20 cellular contexts compared by ENCODE assay signal in genomic region chr20:17631576-17632319, GRCh38. TPM values are rescaled to one million over a fixed set of nuclear protein-coding genes. Genes with fewer than 3 reads are reported as not detected.
DNase-seq lines count a peak whose midpoint lies in the region; ATAC-seq, FAIRE-seq and TF ChIP-seq lines count a peak whose summit lies in the region.
"Had no signal": no experiment of that assay in that cellular context is flagged by ENCODE, and none has a peak within 500 bp of the region (broad histone marks: within the 10 kb centered on the region; RNA-seq: fewer than 3 reads in every experiment).

No MANE protein-coding gene starts in this region.

- DNase-seq in AG04450 (ENCODE audit: low read depth, low spot score) (no peak), HepG2 (ENCODE audit: low spot score) (no peak), mesenteric fat pad (ENCODE audit: low spot score) (no peak), G401 (ENCODE audit: low spot score) (no peak)
- no peak for DNase-seq in CD4-positive, CD25-positive, alpha-beta regulatory T cell
- DNase-seq in activated T-helper 1 cell treated with anti-CD3 and anti-CD28 coated beads, Interleukin-12 subunit alpha, Interleukin-12 subunit beta, Interleukin-2, Interleukin-4 antibody, amounts not matched to agents 30 ng/mL and 10 ng/mL and 1 ng/mL, durations not matched to agents 14 hours and 24 hours and 36 hours (ENCODE audit: low spot score), result no peak
- DNase-seq in stimulated activated CD4-positive, alpha-beta T cell treated with anti-CD3 and anti-CD28 coated beads, Interleukin-4, amount 100 ng/mL, for 4 hours, result no peak
- DNase-seq: CD4-positive, alpha-beta T cell; MV-4-11; NCI-H1417; NCI-H187; NCI-H226; NCI-H524; NCI-H82; RPMI8226; SJCRH30 had no signal

- H3K9me3 Mint-ChIP-seq in CD4-positive, CD25-positive, alpha-beta regulatory T cell, result no peaks in the 10 kb centered on the region
- no peaks in the 10 kb centered on the region for H3K9me3 Mint-ChIP-seq in activated T-helper 1 cell treated with anti-CD3 and anti-CD28 coated beads, Interleukin-12 subunit alpha, Interleukin-12 subunit beta, Interleukin-2, Interleukin-4 antibody, amounts not matched to agents 30 ng/mL and 10 ng/mL and 1 ng/mL, durations not matched to agents 14 hours and 24 hours and 36 hours
- H3K9me3 Mint-ChIP-seq: CD4-positive, alpha-beta T cell had no signal

- BruUV-seq in HepG2 (replicated peaks; lab: Mats Ljungman, UMichigan), result no TSS peak

- H3K27me3 Mint-ChIP-seq in CD4-positive, CD25-positive, alpha-beta regulatory T cell, result no peaks in the 10 kb centered on the region
- H3K27me3 Mint-ChIP-seq in activated T-helper 1 cell treated with anti-CD3 and anti-CD28 coated beads, Interleukin-12 subunit alpha, Interleukin-12 subunit beta, Interleukin-2, Interleukin-4 antibody, amounts not matched to agents 30 ng/mL and 10 ng/mL and 1 ng/mL, durations not matched to agents 14 hours and 24 hours and 36 hours (ENCODE audit: insufficient read depth), result no peaks in the 10 kb centered on the region
- H3K27me3 Mint-ChIP-seq: CD4-positive, alpha-beta T cell had no signal

- WGBS in HepG2 (ENCODE audit: low lambda C conversion rate), result 91% methylated on average over 9 of the region's 9 CpGs

- in situ Hi-C loops in HepG2 (cut with HindIII; ENCODE audit: extremely low pct_ligation_motif_present, low pct_unique_long_range_greater_than_20kb) (no loop called here), G401 (cut with HindIII; ENCODE audit: low sequenced_read_pairs) (no loop called here)

- TF ChIP-seq CTCF in AG04450 (IDR thresholded peaks at IDR 0.05; ENCODE audit: low read depth, low read length) (no peak), HepG2 (CRISPR knock-in tag; IDR thresholded peaks at IDR 0.05) (no peak)

- no peak overlapping the region for H3K9ac ChIP-seq in HepG2 (ENCODE audit: insufficient read depth, low read depth, low read length)
- H3K9ac ChIP-seq: KMS-11 had no signal

- no peaks in the 10 kb centered on the region for H3K4me1 Mint-ChIP-seq in CD4-positive, CD25-positive, alpha-beta regulatory T cell
- H3K4me1 Mint-ChIP-seq in activated T-helper 1 cell treated with anti-CD3 and anti-CD28 coated beads, Interleukin-12 subunit alpha, Interleukin-12 subunit beta, Interleukin-2, Interleukin-4 antibody, amounts not matched to agents 30 ng/mL and 10 ng/mL and 1 ng/mL, durations not matched to agents 14 hours and 24 hours and 36 hours (ENCODE audit: low read depth), result no peaks in the 10 kb centered on the region

- POLR2A ChIA-PET in AG04450 (lab: Yijun Ruan, JAX), result interaction anchor here (1.0 kb wide), 1 partner anchor 307 kb away, joined by 3 read pairs; no protein-coding TSS in a partner anchor
- POLR2A ChIA-PET in HepG2 (lab: Yijun Ruan, JAX), result no interaction called here

- H3K4me2 ChIP-seq in HepG2 (ENCODE audit: low read depth, low read length), result no peak overlapping the region
- H3K4me2 ChIP-seq: KMS-11 had no signal

- TF ChIP-seq RAD21 in HepG2 (CRISPR knock-in tag; IDR thresholded peaks at IDR 0.05), result no peak

- peak overlapping the region in 2 of 3 donors; percentile 12 to 35 for H3K27ac Mint-ChIP-seq in CD4-positive, CD25-positive, alpha-beta regulatory T cell
- H3K27ac Mint-ChIP-seq in activated T-helper 1 cell treated with anti-CD3 and anti-CD28 coated beads, Interleukin-12 subunit alpha, Interleukin-12 subunit beta, Interleukin-2, Interleukin-4 antibody, amounts not matched to agents 30 ng/mL and 10 ng/mL and 1 ng/mL, durations not matched to agents 14 hours and 24 hours and 36 hours, result peak overlapping the region; percentile 1
- H3K27ac Mint-ChIP-seq: CD4-positive, alpha-beta T cell had no signal

- TF ChIP-seq EP300 in HepG2 (IDR thresholded peaks at IDR 0.05; ENCODE audit: low read depth in 2 of 2, low read length in 2 of 2) (no peak), HepG2 (CRISPR knock-in tag; IDR thresholded peaks at IDR 0.05; ENCODE audit: borderline replicate concordance) (no peak)

- no peak for TF ChIP-seq POLR2A in HepG2 (IDR thresholded peaks at IDR 0.05; ENCODE audit: insufficient read depth in 1 of 2, low read depth in 2 of 2, low read length in 2 of 2)

- intact Hi-C loops in activated T-helper 1 cell treated with anti-CD3 and anti-CD28 coated beads, Interleukin-12 subunit alpha, Interleukin-12 subunit beta, Interleukin-2, Interleukin-4 antibody, amounts not matched to agents 30 ng/mL and 10 ng/mL and 1 ng/mL, durations not matched to agents 14 hours and 24 hours and 36 hours (cut with micrococcal nuclease), result no loop called here
- intact Hi-C loops in HepG2 (cut with micrococcal nuclease; ENCODE audit: unreplicated experiment), result no loop called here

- H3K36me3 ChIP-seq in CD4-positive, CD25-positive, alpha-beta regulatory T cell (ENCODE audit: control insufficient read depth, insufficient read depth, low read length), result peaks cover 17% of the 10 kb centered on the region
- H3K36me3 ChIP-seq in HepG2 (replicated peaks in 1 of 2; ENCODE audit: control insufficient read depth in 1 of 2, insufficient read depth in 2 of 2, low read length in 2 of 2), result peaks cover 95 to 100% of the 10 kb centered on the region in 2 experiments
- H3K36me3 ChIP-seq: SJCRH30 had no signal

- H4K20me1 ChIP-seq in HepG2 (ENCODE audit: insufficient read depth, low read length), result peaks cover 18% of the 10 kb centered on the region; the same call in 1 of the 2 replicates

- H3K4me3 ChIP-seq in AG04450 (ENCODE audit: low read depth, low read length) (no peak overlapping the region), HepG2 (replicated peaks in 1 of 3; ENCODE audit: insufficient read depth in 1 of 3, low read depth in 2 of 3, low read length in 3 of 3) (no peak overlapping the region)
- H3K4me3 ChIP-seq in CD4-positive, CD25-positive, alpha-beta regulatory T cell (ENCODE audit: low read depth, low read length), result no peak overlapping the region
- H3K4me3 ChIP-seq: GM12878, SJCRH30 had no signal

- ATAC-seq in CD4-positive, CD25-positive, alpha-beta regulatory T cell (ENCODE audit: low read depth in 2 of 2), result no peak
- ATAC-seq in HepG2 (no peak), GM19351 (IDR thresholded peaks at IDR 0.05; ENCODE audit: unreplicated experiment) (no peak)
- ATAC-seq: GM12878 had no signal

- H2AFZ ChIP-seq in HepG2 (ENCODE audit: low read length), result no peak overlapping the region

- CTCF ChIA-PET in AG04450 (lab: Charles Lee) (interaction anchor here (1.0 to 1.7 kb wide), 3 partner anchors 10 to 307 kb away, joined by 3 to 6 read pairs (median 6); no protein-coding TSS in a partner anchor), HepG2 (lab: Yijun Ruan, JAX; ENCODE audit: low intra/inter-chr PET ratio, low total read pairs) (no interaction called here)

- H3K27ac ChIP-seq in AG04450 (ENCODE audit: low read depth, low read length) (peak overlapping the region; percentile 31), HepG2 (ENCODE audit: extremely low read length, insufficient read depth, low read length) (no peak overlapping the region)
- no peak overlapping the region for H3K27ac ChIP-seq in CD4-positive, CD25-positive, alpha-beta regulatory T cell (ENCODE audit: insufficient read depth, low read length, poor library complexity, severe bottlenecking)
- H3K27ac ChIP-seq: KMS-11, SJCRH30 had no signal

- H3K36me3 Mint-ChIP-seq in CD4-positive, CD25-positive, alpha-beta regulatory T cell, result peaks cover 26% of the 10 kb centered on the region
- H3K36me3 Mint-ChIP-seq in activated T-helper 1 cell treated with anti-CD3 and anti-CD28 coated beads, Interleukin-12 subunit alpha, Interleukin-12 subunit beta, Interleukin-2, Interleukin-4 antibody, amounts not matched to agents 30 ng/mL and 10 ng/mL and 1 ng/mL, durations not matched to agents 14 hours and 24 hours and 36 hours (ENCODE audit: low read depth), result peaks cover 20% of the 10 kb centered on the region

- H3K9me3 ChIP-seq in AG04450 (ENCODE audit: control insufficient read depth, insufficient read depth, low read length) (no peaks in the 10 kb centered on the region; the same call in 1 of the 2 replicates), HepG2 (ENCODE audit: low read length) (no peaks in the 10 kb centered on the region)
- H3K9me3 ChIP-seq in CD4-positive, CD25-positive, alpha-beta regulatory T cell (ENCODE audit: control insufficient read depth in 2 of 2, low read length in 2 of 2), result no peaks in the 10 kb centered on the region
- H3K9me3 ChIP-seq: SJCRH30 had no signal

- H3K27me3 ChIP-seq in AG04450 (ENCODE audit: control insufficient read depth, insufficient read depth, low read length), result no peaks in the 10 kb centered on the region
- no peaks in the 10 kb centered on the region for H3K27me3 ChIP-seq in CD4-positive, CD25-positive, alpha-beta regulatory T cell (ENCODE audit: control insufficient read depth, insufficient read depth, low read length)
- H3K27me3 ChIP-seq in HepG2 (ENCODE audit: control insufficient read depth in 1 of 2, insufficient read depth in 2 of 2, low read length in 2 of 2), result no peaks in the 10 kb centered on the region
- H3K27me3 ChIP-seq: SJCRH30 had no signal

- H3K4me1 ChIP-seq in CD4-positive, CD25-positive, alpha-beta regulatory T cell (ENCODE audit: control insufficient read depth, insufficient read depth, low read length, poor library complexity, severe bottlenecking), result no peaks in the 10 kb centered on the region
- H3K4me1 ChIP-seq in HepG2 (ENCODE audit: insufficient read depth, low read length), result peaks cover 11% of the 10 kb centered on the region
- H3K4me1 ChIP-seq: SJCRH30 had no signal

- FAIRE-seq in HepG2 (lab: Jason Lieb, UNC), result no peak
- FAIRE-seq: GM12878, H1 had no signal

- no peak overlapping the region for H3K4me3 Mint-ChIP-seq in CD4-positive, CD25-positive, alpha-beta regulatory T cell
- no peak overlapping the region for H3K4me3 Mint-ChIP-seq in activated T-helper 1 cell treated with anti-CD3 and anti-CD28 coated beads, Interleukin-12 subunit alpha, Interleukin-12 subunit beta, Interleukin-2, Interleukin-4 antibody, amounts not matched to agents 30 ng/mL and 10 ng/mL and 1 ng/mL, durations not matched to agents 14 hours and 24 hours and 36 hours
- H3K4me3 Mint-ChIP-seq: CD4-positive, alpha-beta T cell had no signal

- H3K79me2 ChIP-seq in HepG2 (ENCODE audit: insufficient read depth, low read length), result peaks cover 2% of the 10 kb centered on the region

RNA-seq across cellular contexts. Expression of gene RRBP1, which starts 50.3 kb away (rescaled TPM):
- polyA plus RNA-seq in AG04450 (2011; rRNA removed) (151 and 153 TPM in 2 replicates), HepG2 (2011; rRNA removed) (150 and 195 TPM in 2 replicates)
- 115 and 130 TPM in 2 replicates for polyA minus RNA-seq in AG04450 (2011; rRNA and poly(A)+ RNA removed)
- total RNA-seq in CD4-positive, CD25-positive, alpha-beta regulatory T cell, result 33.6 TPM
- polyA plus RNA-seq in CD4-positive, CD25-positive, alpha-beta regulatory T cell, result 1 to 10 TPM in 2 of 4 donors, under 1 TPM in 2; 0.60 to 2.1 (median 1.4) TPM
- 54.8 and 56.0 TPM in 2 replicates for total RNA-seq in activated T-helper 1 cell treated with anti-CD3 and anti-CD28 coated beads, Interleukin-12 subunit alpha, Interleukin-12 subunit beta, Interleukin-2, Interleukin-4 antibody, amounts not matched to agents 30 ng/mL and 10 ng/mL and 1 ng/mL, durations not matched to agents 14 hours and 24 hours and 36 hours
- total RNA-seq in HepG2 (2016; rRNA removed; fragmentation: Illumina TruSeq; extraction: Trizol) (97.1 and 222 TPM in 2 replicates), mesenteric fat pad (170 TPM)
- total RNA-seq in HepG2 (2016; cell fraction: cytosol; rRNA removed; fragmentation: Illumina TruSeq; extraction: Trizol; ENCODE audit: low read depth), result 35.1 and 38.1 TPM in 2 replicates
- total RNA-seq in HepG2 (2016; cell fraction: insoluble cytoplasmic fraction; rRNA removed; fragmentation: Illumina TruSeq; extraction: Trizol), result 75.4 and 223 TPM in 2 replicates
- 33.7 and 37.4 TPM in 2 replicates for total RNA-seq in HepG2 (2016; cell fraction: membrane; rRNA removed; fragmentation: Illumina TruSeq; extraction: Trizol)
- total RNA-seq in HepG2 (2016; cell fraction: nucleus; rRNA removed; fragmentation: Illumina TruSeq; extraction: Trizol), result 254 and 316 TPM in 2 replicates
- polyA plus RNA-seq in HepG2 (2011; cell fraction: cytosol; rRNA removed), result 97.1 and 99.8 TPM in 2 replicates
- 402 and 429 TPM in 2 replicates for polyA plus RNA-seq in HepG2 (2011; cell fraction: nucleus; rRNA removed)
- 190 and 218 TPM in 2 replicates for polyA plus RNA-seq in HepG2 (2012)
- polyA plus RNA-seq in HepG2 (2016; cell fraction: cytosol; fragmentation: Illumina TruSeq; extraction: Trizol; ENCODE audit: low read depth), result 14.1 and 14.3 TPM in 2 replicates
- 67.5 and 88.2 TPM in 2 replicates for polyA plus RNA-seq in HepG2 (2016; cell fraction: insoluble cytoplasmic fraction; fragmentation: Illumina TruSeq; extraction: Trizol; ENCODE audit: low read depth)
- 15.3 and 18.4 TPM in 2 replicates for polyA plus RNA-seq in HepG2 (2016; cell fraction: membrane; fragmentation: Illumina TruSeq; extraction: Trizol; ENCODE audit: low read depth)
- polyA plus RNA-seq in HepG2 (2016; cell fraction: nucleus; fragmentation: Illumina TruSeq; extraction: Trizol; ENCODE audit: insufficient read depth, low read depth), result 548 and 573 TPM in 2 replicates
- polyA minus RNA-seq in HepG2 (2011; rRNA and poly(A)+ RNA removed; ENCODE audit: low replicate concordance), result 18.3 and 157 TPM in 2 replicates
- polyA minus RNA-seq in HepG2 (2011; cell fraction: cytosol; rRNA and poly(A)+ RNA removed), result 155 and 192 TPM in 2 replicates
- polyA minus RNA-seq in HepG2 (2011; cell fraction: nucleus; rRNA and poly(A)+ RNA removed), result 198 and 205 TPM in 2 replicates
- total RNA-seq in G401 (2014; rRNA removed; shearing (Covaris generic)), result 49.2 and 67.8 TPM in 2 replicates
